Comparison of ENCODE assay signal across 8 cellular contexts in the genomic region with DNA sequence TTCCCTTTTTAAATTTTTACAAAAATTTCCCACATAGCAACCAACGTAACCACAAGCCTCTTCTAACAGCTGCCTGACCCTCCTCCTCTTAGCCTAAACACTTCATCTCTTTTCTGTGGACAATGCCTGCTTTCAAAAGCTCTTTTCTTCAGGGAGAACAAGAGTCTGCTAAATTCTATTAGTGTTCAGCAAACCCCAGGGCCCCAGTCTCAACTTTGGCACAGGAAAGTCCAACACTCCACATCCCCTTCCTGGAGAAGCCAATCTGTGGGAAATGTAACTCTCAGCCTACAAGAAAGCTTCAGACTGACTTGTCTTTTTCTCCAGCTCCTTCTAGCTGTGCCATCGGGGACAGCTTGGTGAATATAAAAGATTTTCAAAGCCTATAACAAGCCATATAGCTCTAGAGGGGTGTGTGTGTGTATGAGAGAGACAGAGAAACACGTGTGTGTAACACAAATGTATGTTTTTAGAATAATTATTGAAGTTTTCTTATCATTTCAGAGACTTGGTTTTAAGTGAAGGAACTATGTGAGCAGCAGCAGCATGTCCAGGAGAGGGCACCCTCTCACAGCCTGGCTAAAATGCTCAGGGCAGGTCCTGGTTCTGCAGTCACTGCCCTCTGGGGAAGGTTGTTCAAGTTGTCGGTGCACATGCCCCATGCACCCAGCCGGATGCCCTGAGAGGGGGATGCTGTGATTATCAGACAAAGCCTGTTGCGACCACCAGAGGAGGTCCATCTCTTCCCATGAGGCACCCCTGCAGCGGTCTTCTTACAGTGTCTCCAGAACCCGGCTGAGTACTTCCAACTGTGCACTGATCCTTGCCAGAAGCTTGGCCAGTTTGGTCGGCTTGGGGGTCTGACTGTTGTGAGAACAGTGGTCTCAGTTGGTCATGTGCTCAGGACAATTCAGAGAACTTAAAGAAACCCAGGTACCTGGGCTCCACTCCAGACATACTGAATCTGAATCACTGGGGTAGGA. TPM values are rescaled to one million over a fixed set of nuclear protein-coding genes. Genes with fewer than 3 reads are reported as not detected.
A peak's percentile ranks its signal among the peaks of the same experiment; 100 is the strongest.
DNase-seq lines count a peak whose midpoint lies in the region; ATAC-seq, FAIRE-seq and TF ChIP-seq lines count a peak whose summit lies in the region.

No MANE protein-coding gene starts in this region.

- H3K4me3 ChIP-seq in SJSA1 (no peak overlapping the region), K562 (no peak overlapping the region)

- H4K20me1 ChIP-seq in K562 (replicated peaks; ENCODE audit: control insufficient read depth, insufficient read depth, low read length) = no peaks in the 10 kb centered on the region

- H3K9me1 ChIP-seq in K562 (ENCODE audit: control insufficient read depth, insufficient read depth, low read length) = no peaks in the 10 kb centered on the region

- TF ChIP-seq POLR2A in GM12892 (IDR thresholded peaks at IDR 0.05; ENCODE audit: low read depth, low read length) = no peak
- TF ChIP-seq POLR2A in K562 (conservative IDR thresholded peaks at IDR 0.05) = no peak

- 0 out of 2 replicates have a peak overlapping the region, but pooled peaks have one; percentile 32 for H2AFZ ChIP-seq in K562 (ENCODE audit: low read depth, low read length)

- in situ Hi-C loops in K562 (cut with MboI) = loop anchor here (10.0 kb wide), 1 partner anchor 229 kb away; the partner anchor contains the start of gene NEK5

- TF ChIP-seq EP300 in K562 (IDR thresholded peaks at IDR 0.05; ENCODE audit: low read length) = no peak

- H3K9me3 ChIP-seq in SJSA1 (replicated peaks) (no peaks in the 10 kb centered on the region), K562 (replicated peaks; ENCODE audit: control insufficient read depth, insufficient read depth, low read depth, low read length) (no peaks in the 10 kb centered on the region)

- CTCF ChIA-PET in K562 (lab: Yijun Ruan, JAX; ENCODE audit: low intra/inter-chr PET ratio) = interaction anchor here (0.6 to 2.0 kb wide), 2 partner anchors 31 to 232 kb away, joined by 3 to 27 read pairs; partner anchors contain the start of gene NEK5

- POLR2A ChIA-PET in K562 (lab: Yijun Ruan, JAX) = interaction anchor here (0.8 kb wide), 2 partner anchors 15 to 27 kb away, joined by 3 read pairs; no protein-coding TSS in a partner anchor

- H3K4me1 ChIP-seq in SJSA1 (replicated peaks) (no peaks in the 10 kb centered on the region), K562 (replicated peaks in 1 of 2; ENCODE audit: control insufficient read depth in 2 of 2, insufficient read depth in 2 of 2, low read length in 2 of 2) (no peaks in the 10 kb centered on the region; a peak in 2 of 5 replicates)

- WGBS in K562 (ENCODE audit: insufficient coverage, low coverage, missing lambda C conversion rate) = 29% methylated on average over 6 of the region's 9 CpGs

- BruUV-seq in K562 (replicated peaks; lab: Mats Ljungman, UMichigan) = no TSS peak

- no peak overlapping the region for H3K27ac ChIP-seq in SJSA1
- no peak overlapping the region for H3K27ac ChIP-seq in K562 (ENCODE audit: extremely low read depth, low read depth, low read length)

- ATAC-seq in HG03565 (IDR thresholded peaks at IDR 0.05; ENCODE audit: unreplicated experiment) = peak; percentile 68
- ATAC-seq in K562 = peak; percentile 98
- no peak for ATAC-seq in HG03469 (IDR thresholded peaks at IDR 0.05; ENCODE audit: unreplicated experiment)

- H3K9ac ChIP-seq in K562 (ENCODE audit: insufficient read depth in 1 of 2, low read depth in 2 of 2, low read length in 2 of 2) = no peak overlapping the region

- intact Hi-C loops in K562 (cut with micrococcal nuclease) = loop anchor here (1.0 to 5.0 kb wide), 4 partner anchors 26 to 231 kb away; no protein-coding TSS in a partner anchor

- H3K36me3 ChIP-seq in SJSA1 = no peaks in the 10 kb centered on the region
- no peaks in the 10 kb centered on the region; the same call in 2 of the 3 replicates for H3K36me3 ChIP-seq in K562 (ENCODE audit: control insufficient read depth, insufficient read depth, low read length)

- peak; percentile 77 to 88 (median 78) for TF ChIP-seq CTCF in K562 (IDR thresholded peaks at IDR 0.05 in 2 of 3, conservative IDR thresholded peaks at IDR 0.05 in 1 of 3; ENCODE audit: insufficient read depth in 2 of 3, low read depth in 1 of 3, low read length in 3 of 3)

- no peaks in the 10 kb centered on the region for H3K27me3 ChIP-seq in SJSA1 (replicated peaks)
- no peaks in the 10 kb centered on the region for H3K27me3 ChIP-seq in K562 (ENCODE audit: control insufficient read depth in 2 of 2, insufficient read depth in 2 of 2, low read length in 2 of 2)

- no peak overlapping the region for H3K4me2 ChIP-seq in K562 (ENCODE audit: insufficient read depth, low read length)

- peak; percentile 85 to 87 for TF ChIP-seq RAD21 in K562 (CRISPR knock-in tag; conservative IDR thresholded peaks at IDR 0.05 in 1 of 2, IDR thresholded peaks at IDR 0.05 in 1 of 2)

- DNase-seq in AG20443 (ENCODE audit: low spot score) (peak; percentile 86), GM12892 (ENCODE audit: insufficient read length) (peak; percentile 31), SJSA1 (ENCODE audit: low read depth in 1 of 2, low spot score in 2 of 2) (peak; percentile 34 to 47), K562 (ENCODE audit: extremely low read depth in 1 of 4, low spot score in 3 of 4) (peak; percentile 48 to 68 (median 55)), iPS-NIHi11 (ENCODE audit: low spot score) (peak; percentile 80)
- DNase-seq in stimulated activated CD4-positive, alpha-beta T cell treated with anti-CD3 and anti-CD28 coated beads, Interleukin-15, amount 100 ng/mL, for 24 hours = peak; percentile 58

- FAIRE-seq in GM12892 (lab: Jason Lieb, UNC) (peak; percentile 21), K562 (lab: Jason Lieb, UNC) (peak; percentile 84)

- H3K79me2 ChIP-seq in K562 (ENCODE audit: control insufficient read depth, insufficient read depth, low read length) = no peaks in the 10 kb centered on the region

TF ChIP-seq in K562, 482 proteins besides CTCF, POLR2A, EP300 and RAD21 (continues in another document):
- TF ChIP-seq GTF2E2 (tag; IDR thresholded peaks at IDR 0.05) (no peak), ZBTB7A (IDR thresholded peaks at IDR 0.05; ENCODE audit: borderline replicate concordance, control insufficient read depth, low read depth, low read length) (no peak), EGR1 (conservative IDR thresholded peaks at IDR 0.05) (no peak), HNRNPH1 (optimal IDR thresholded peaks at IDR 0.05; ENCODE audit: low read depth, low read length) (no peak), PCBP2 (IDR thresholded peaks at IDR 0.05; ENCODE audit: low read depth, low read length, poor library complexity, severe bottlenecking) (no peak), NCOA1 (IDR thresholded peaks at IDR 0.05; ENCODE audit: low read depth) (no peak), CXXC5 (CRISPR knock-in tag; IDR thresholded peaks at IDR 0.05) (0 out of 2 replicates have a peak, but pooled peaks have one; percentile 8)

RNA-seq across cellular contexts. Expression of gene CCDC70, which starts 34.4 kb away (rescaled TPM):
- not detected for polyA plus RNA-seq in GM12892 (2012; ENCODE audit: missing spikeins)
- 0.34 and 0.58 TPM in 2 replicates for total RNA-seq in SJSA1 (2014; rRNA removed; shearing (Covaris generic))
- not detected in 2 replicates for total RNA-seq in K562 (2011; cell fraction: chromatin; rRNA removed; ENCODE audit: low replicate concordance)
- not detected in 2 replicates for total RNA-seq in K562 (2011; cell fraction: nucleolus; rRNA removed)
- not detected in 2 replicates for total RNA-seq in K562 (2011; cell fraction: nucleoplasm; rRNA removed)
- not detected in 2 replicates for total RNA-seq in K562 (2014; rRNA removed)
- not detected in 2 replicates for total RNA-seq in K562 (2014; rRNA removed; fragmentation: Illumina TruSeq; extraction: Trizol)
- total RNA-seq in K562 (2015; rRNA removed; fragmentation: Illumina TruSeq; extraction: Trizol) = 0.19 TPM in 1 of 2 replicates, not detected in the other
- not detected in 2 replicates for total RNA-seq in K562 (2021)
- not detected in 2 replicates for polyA plus RNA-seq in K562 (2011; rRNA removed)
- not detected in 2 replicates for polyA plus RNA-seq in K562 (2011; cell fraction: cytosol; rRNA removed)
- not detected in 2 replicates for polyA plus RNA-seq in K562 (2011; cell fraction: nucleus; rRNA removed)
- 0.17 and 0.25 TPM in 2 replicates for polyA plus RNA-seq in K562 (2012)
- not detected in 2 replicates for polyA plus RNA-seq in K562 (2014; fragmentation: Illumina TruSeq; extraction: Trizol)
- polyA plus RNA-seq in K562 (2014; fragmentation: Nextera tagmentation; extraction: Ambion mirVana) = not detected
- not detected in 2 replicates for polyA plus RNA-seq in K562 (2014; rRNA removed)
- not detected in 2 replicates for polyA minus RNA-seq in K562 (2011; rRNA and poly(A)+ RNA removed)
- not detected in 2 replicates for polyA minus RNA-seq in K562 (2011; cell fraction: cytosol; rRNA and poly(A)+ RNA removed)
- not detected in 2 replicates for polyA minus RNA-seq in K562 (2011; cell fraction: nucleus; rRNA and poly(A)+ RNA removed)

RNA-seq across cellular contexts. Expression of gene TMEM272, which starts 51.2 kb away (rescaled TPM):
- 0.06 TPM for polyA plus RNA-seq in GM12892 (2012; ENCODE audit: missing spikeins)
- 0.68 TPM in 1 of 2 replicates, not detected in the other for total RNA-seq in SJSA1 (2014; rRNA removed; shearing (Covaris generic))
- total RNA-seq in K562 (2011; cell fraction: chromatin; rRNA removed; ENCODE audit: low replicate concordance) = 0.30 and 0.48 TPM in 2 replicates
- total RNA-seq in K562 (2011; cell fraction: nucleolus; rRNA removed) = 0.13 and 0.17 TPM in 2 replicates
- total RNA-seq in K562 (2011; cell fraction: nucleoplasm; rRNA removed) = 0.44 and 0.53 TPM in 2 replicates
- total RNA-seq in K562 (2014; rRNA removed) = 0.04 TPM in 1 of 2 replicates, not detected in the other
- 0.04 and 0.06 TPM in 2 replicates for total RNA-seq in K562 (2014; rRNA removed; fragmentation: Illumina TruSeq; extraction: Trizol)
- total RNA-seq in K562 (2015; rRNA removed; fragmentation: Illumina TruSeq; extraction: Trizol) = 0.11 and 0.15 TPM in 2 replicates
- 0.09 and 0.16 TPM in 2 replicates for total RNA-seq in K562 (2021)
- 0.04 and 0.07 TPM in 2 replicates for polyA plus RNA-seq in K562 (2011; rRNA removed)
- polyA plus RNA-seq in K562 (2011; cell fraction: cytosol; rRNA removed) = 0.01 and 0.06 TPM in 2 replicates
- polyA plus RNA-seq in K562 (2011; cell fraction: nucleus; rRNA removed) = 0.40 and 0.91 TPM in 2 replicates
- 0.09 and 0.11 TPM in 2 replicates for polyA plus RNA-seq in K562 (2012)
- polyA plus RNA-seq in K562 (2014; fragmentation: Illumina TruSeq; extraction: Trizol) = 0.06 and 0.15 TPM in 2 replicates
- polyA plus RNA-seq in K562 (2014; fragmentation: Nextera tagmentation; extraction: Ambion mirVana) = under 1 TPM in 1 of 2 experiments, not detected in 1; 0.07 TPM
- 0.05 and 0.09 TPM in 2 replicates for polyA plus RNA-seq in K562 (2014; rRNA removed)
- polyA minus RNA-seq in K562 (2011; rRNA and poly(A)+ RNA removed) = 0.07 and 0.21 TPM in 2 replicates
- not detected in 2 replicates for polyA minus RNA-seq in K562 (2011; cell fraction: cytosol; rRNA and poly(A)+ RNA removed)
- 0.13 and 0.33 TPM in 2 replicates for polyA minus RNA-seq in K562 (2011; cell fraction: nucleus; rRNA and poly(A)+ RNA removed)

Comparison
In these comparisons a context has a peak if more than half of its experiments do, and no peak if none do; other contexts are left out.
1. DNase-seq: peak in every context shown above with its lines; median percentile 86 in AG20443; 80 in iPS-NIHi11; 58 in stimulated activated CD4-positive, alpha-beta T cell treated with anti-CD3 and anti-CD28 coated beads, Interleukin-15, amount 100 ng/mL, for 24 hours; 55 in K562; 40 in SJSA1; 31 in GM12892.